26 cellular contexts compared by ENCODE assay signal in the genomic region with DNA sequence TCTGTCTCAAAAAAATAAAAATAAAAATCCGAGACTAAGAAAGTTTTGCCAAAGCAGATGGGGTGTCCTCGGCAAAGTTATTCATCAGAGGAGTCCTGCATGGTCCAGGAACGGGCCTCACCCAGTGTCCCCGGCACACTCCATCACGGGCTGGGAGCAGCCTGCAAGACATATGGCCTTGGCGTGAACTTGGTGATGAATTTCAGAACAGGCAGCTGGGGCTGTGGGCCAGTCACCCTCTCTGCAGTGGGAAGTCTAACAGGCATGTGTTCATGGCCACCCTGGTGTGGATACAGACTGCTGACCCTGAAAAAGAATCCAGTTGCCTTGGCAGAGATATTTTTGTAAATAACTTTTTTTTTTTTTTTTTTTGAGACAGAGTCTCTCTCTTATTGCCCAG. TPM values are rescaled to one million over a fixed set of nuclear protein-coding genes. Genes with fewer than 3 reads are reported as not detected.
"Had no signal": no experiment of that assay in that cellular context is flagged by ENCODE, and none has a peak within 500 bp of the region (broad histone marks: within the 10 kb centered on the region; RNA-seq: fewer than 3 reads in every experiment).

No MANE protein-coding gene starts in this region.

- H3K27ac ChIP-seq: KMS-11, SJSA1, SK-N-MC had no signal

- H3K4me3 ChIP-seq: K562, SJSA1, SK-N-MC had no signal

- H3K4me1 Mint-ChIP-seq: IgD-negative memory B cell had no signal

- H3K4me1 ChIP-seq: SJSA1 had no signal

- ATAC-seq: K562 had no signal

- H3K27ac Mint-ChIP-seq: IgD-negative memory B cell had no signal

- H3K36me3 ChIP-seq: SJSA1 had no signal

- H3K4me3 Mint-ChIP-seq: IgD-negative memory B cell had no signal

- H3K9me3 ChIP-seq: SJSA1 had no signal

- DNase-seq: Kasumi-1, MV-4-11, NCI-H1048, NCI-H1105, NCI-H1417, NCI-H1436 treated with DMSO at 0.1 percent for 48 hours, NCI-H1694, NCI-H187 treated with DMSO at 0.1 percent for 48 hours, NCI-H2081, NCI-H2107, NCI-H226, NCI-H446, NCI-H510A, NCI-H524 treated with DMSO at 0.1 percent for 48 hours, NCI-H69, NCI-H774, Right ventricle myocardium superior, RPMI8226, SIG-M5 had no signal

RNA-seq across cellular contexts. Expression of gene NPTX2, which starts 34.7 kb away (rescaled TPM):
- total RNA-seq: HT1080, M059J had no signal
- polyA plus RNA-seq: IgD-negative memory B cell, K562 had no signal
